Comparison of ENCODE assay signal across 31 cellular contexts in genomic region chr5:180194410-180195345, GRCh38. TPM values are rescaled to one million over a fixed set of nuclear protein-coding genes. Genes with fewer than 3 reads are reported as not detected.
A peak's percentile ranks its signal among the peaks of the same experiment; 100 is the strongest.
DNase-seq lines count a peak whose midpoint lies in the region; ATAC-seq and TF ChIP-seq lines count a peak whose summit lies in the region.
"Had no signal": no experiment of that assay in that cellular context is flagged by ENCODE, and none has a peak within 500 bp of the region (broad histone marks: within the 10 kb centered on the region; RNA-seq: fewer than 3 reads in every experiment).

No MANE protein-coding gene starts in this region.

- H3K36me3 Mint-ChIP-seq in endodermal cell (ENCODE audit: low read depth): no peaks in the 10 kb centered on the region
- H3K36me3 Mint-ChIP-seq in effector memory CD8-positive, alpha-beta T cell (ENCODE audit: insufficient read depth): no peaks in the 10 kb centered on the region
- H3K36me3 Mint-ChIP-seq: activated naive CD8-positive, alpha-beta T cell treated with anti-CD3 and anti-CD28 coated beads for 36 hours; type B pancreatic cell had no signal

- H3K18ac ChIP-seq in trophoblast cell (ENCODE audit: low read length): no peak overlapping the region

- H3K36me3 ChIP-seq in BLaER1 treated with 17β-estradiol and CSF1 and Interleukin-3, amounts not matched to agents 10 nM and 100 nM: no peaks in the 10 kb centered on the region
- no peaks in the 10 kb centered on the region for H3K36me3 ChIP-seq in endodermal cell (ENCODE audit: control insufficient read depth, insufficient read depth, low read length)
- H3K36me3 ChIP-seq in trophoblast cell (ENCODE audit: control insufficient read depth in 1 of 2, insufficient read depth in 2 of 2, low read length in 2 of 2): no peaks in the 10 kb centered on the region
- H3K36me3 ChIP-seq: left ventricle myocardium inferior, prostate gland had no signal

- no peak overlapping the region for H3K4me3 Mint-ChIP-seq in endodermal cell
- no peak overlapping the region for H3K4me3 Mint-ChIP-seq in effector memory CD8-positive, alpha-beta T cell
- H3K4me3 Mint-ChIP-seq: activated CD8-positive, alpha-beta T cell treated with anti-CD3 and anti-CD28 coated beads for 36 hours; activated naive CD8-positive, alpha-beta T cell treated with anti-CD3 and anti-CD28 coated beads for 36 hours; T-helper 17 cell; type B pancreatic cell had no signal

- H3K9ac ChIP-seq in BLaER1 treated with 17β-estradiol and CSF1 and Interleukin-3, amounts not matched to agents 10 nM and 100 nM: no peak overlapping the region
- H3K9ac ChIP-seq in endodermal cell (ENCODE audit: extremely low read depth, low read length, poor library complexity, severe bottlenecking) (no peak overlapping the region), trophoblast cell (ENCODE audit: low read length) (no peak overlapping the region)
- H3K9ac ChIP-seq: SK-N-SH had no signal

- WGBS in endodermal cell (ENCODE audit: insufficient coverage in 1 of 2, insufficient read length in 1 of 2), 2 experiments: 92 to 95% methylated on average over 23 to 34 of the region's 34 CpGs
- WGBS in trophoblast cell (ENCODE audit: extremely low coverage, insufficient coverage, insufficient read length): no CpG with 5 or more reads among the region's 34 CpGs

- no peak overlapping the region for H3K27ac Mint-ChIP-seq in endodermal cell
- H3K27ac Mint-ChIP-seq in effector memory CD8-positive, alpha-beta T cell: no peak overlapping the region
- H3K27ac Mint-ChIP-seq: activated CD8-positive, alpha-beta T cell treated with anti-CD3 and anti-CD28 coated beads for 36 hours; activated naive CD8-positive, alpha-beta T cell treated with anti-CD3 and anti-CD28 coated beads for 36 hours; T-helper 17 cell; type B pancreatic cell had no signal

- peaks cover 6 to 23% (median 16%) of the 10 kb centered on the region in 10 experiments; a peak in 18 of 20 replicates for H3K4me1 ChIP-seq in BLaER1 treated with 17β-estradiol and CSF1 and Interleukin-3, amounts not matched to agents 10 nM and 100 nM
- H3K4me1 ChIP-seq in endodermal cell (ENCODE audit: control insufficient read depth, insufficient read depth, low read length) (no peaks in the 10 kb centered on the region), trophoblast cell (ENCODE audit: control insufficient read depth in 1 of 2, insufficient read depth in 2 of 2, low read length in 2 of 2) (no peaks in the 10 kb centered on the region)
- H3K4me1 ChIP-seq: left ventricle myocardium inferior, prostate gland had no signal

- TF ChIP-seq CTCF in endodermal cell (conservative IDR thresholded peaks at IDR 0.05): no peak

- H3K4me1 Mint-ChIP-seq in endodermal cell: no peaks in the 10 kb centered on the region
- H3K4me1 Mint-ChIP-seq in effector memory CD8-positive, alpha-beta T cell (ENCODE audit: low read depth in 2 of 2): no peaks in the 10 kb centered on the region
- H3K4me1 Mint-ChIP-seq: activated naive CD8-positive, alpha-beta T cell treated with anti-CD3 and anti-CD28 coated beads for 36 hours had no signal

- H2AK5ac ChIP-seq in trophoblast cell (ENCODE audit: low read length): no peak overlapping the region

- no peak overlapping the region for H2BK12ac ChIP-seq in trophoblast cell (ENCODE audit: low read length)

- H3K4me2 ChIP-seq in BLaER1 treated with 17β-estradiol and CSF1 and Interleukin-3, amounts not matched to agents 10 nM and 100 nM: peak overlapping the region; percentile 4 to 66 (median 52)
- H3K4me2 ChIP-seq in trophoblast cell (ENCODE audit: low read length): no peak overlapping the region
- H3K4me2 ChIP-seq: SK-N-SH had no signal

- H3K4me3 ChIP-seq in BLaER1 treated with 17β-estradiol and CSF1 and Interleukin-3, amounts not matched to agents 10 nM and 100 nM: no peak overlapping the region
- H3K4me3 ChIP-seq in endodermal cell (ENCODE audit: low read length) (no peak overlapping the region), trophoblast cell (ENCODE audit: low read depth, low read length) (peak overlapping the region; percentile 5)
- H3K4me3 ChIP-seq: left ventricle myocardium inferior, prostate gland had no signal

- H3K23ac ChIP-seq in trophoblast cell (ENCODE audit: low read length): no peak overlapping the region

- no peak overlapping the region for H2AFZ ChIP-seq in trophoblast cell (ENCODE audit: insufficient read depth, low read length, poor library complexity)

- no peak for ATAC-seq in SK-N-SH treated with all-trans-retinoic acid at 6 μM for 48 hours
- ATAC-seq in effector memory CD8-positive, alpha-beta T cell (replicated peaks): no peak
- ATAC-seq: activated CD8-positive, alpha-beta T cell treated with anti-CD3 and anti-CD28 coated beads for 36 hours; T-helper 17 cell had no signal

- H4K91ac ChIP-seq in trophoblast cell (ENCODE audit: low read depth, low read length): no peak overlapping the region

- H3K27me3 Mint-ChIP-seq in endodermal cell (ENCODE audit: insufficient read depth): no peaks in the 10 kb centered on the region
- peaks cover 30 to 41% of the 10 kb centered on the region in 2 donors for H3K27me3 Mint-ChIP-seq in effector memory CD8-positive, alpha-beta T cell
- H3K27me3 Mint-ChIP-seq: activated CD8-positive, alpha-beta T cell treated with anti-CD3 and anti-CD28 coated beads for 36 hours; type B pancreatic cell had no signal

- no peak overlapping the region for H3K14ac ChIP-seq in trophoblast cell (ENCODE audit: low read length)

- H3K9me3 Mint-ChIP-seq in endodermal cell: peaks cover 6% of the 10 kb centered on the region
- H3K9me3 Mint-ChIP-seq in effector memory CD8-positive, alpha-beta T cell: no peaks in the 10 kb centered on the region
- H3K9me3 Mint-ChIP-seq: activated CD8-positive, alpha-beta T cell treated with anti-CD3 and anti-CD28 coated beads for 36 hours; activated naive CD8-positive, alpha-beta T cell treated with anti-CD3 and anti-CD28 coated beads for 36 hours had no signal

- H3K79me1 ChIP-seq in trophoblast cell (ENCODE audit: low read length): no peaks in the 10 kb centered on the region

- no peaks in the 10 kb centered on the region for H3K79me2 ChIP-seq in trophoblast cell (ENCODE audit: control insufficient read depth, insufficient read depth, low read length, poor library complexity)

- H3K4ac ChIP-seq in trophoblast cell (ENCODE audit: low read depth, low read length): no peak overlapping the region

- no peaks in the 10 kb centered on the region; a peak in 1 of 22 replicates for H3K27me3 ChIP-seq in BLaER1 treated with 17β-estradiol and CSF1 and Interleukin-3, amounts not matched to agents 10 nM and 100 nM
- H3K27me3 ChIP-seq in endodermal cell (ENCODE audit: control insufficient read depth, insufficient read depth, low read length, poor library complexity, severe bottlenecking) (no peaks in the 10 kb centered on the region), trophoblast cell (ENCODE audit: insufficient read depth, low read length) (no peaks in the 10 kb centered on the region)

- H3K9me3 ChIP-seq in BLaER1 treated with 17β-estradiol and CSF1 and Interleukin-3, amounts not matched to agents 10 nM and 100 nM (replicated peaks in 1 of 11): no peaks in the 10 kb centered on the region
- H3K9me3 ChIP-seq in endodermal cell (ENCODE audit: control insufficient read depth, low read length) (no peaks in the 10 kb centered on the region), trophoblast cell (ENCODE audit: insufficient read depth, low read depth, low read length) (no peaks in the 10 kb centered on the region)
- H3K9me3 ChIP-seq: left ventricle myocardium inferior, prostate gland, SK-N-SH had no signal

- H2BK5ac ChIP-seq in trophoblast cell (ENCODE audit: low read depth, low read length, poor library complexity): no peak overlapping the region

- no peak overlapping the region for H2BK120ac ChIP-seq in trophoblast cell (ENCODE audit: insufficient read depth, low read length, poor library complexity)

- no peak overlapping the region for H4K12ac ChIP-seq in trophoblast cell (ENCODE audit: low read depth, low read length)

- H3K27ac ChIP-seq in BLaER1 treated with 17β-estradiol and CSF1 and Interleukin-3, amounts not matched to agents 10 nM and 100 nM: no peak overlapping the region
- H3K27ac ChIP-seq in endodermal cell (ENCODE audit: low read depth, low read length) (no peak overlapping the region), trophoblast cell (ENCODE audit: low read depth, low read length) (no peak overlapping the region)
- H3K27ac ChIP-seq: left ventricle myocardium inferior, prostate gland had no signal

- peak; percentile 65 for DNase-seq in NCI-H2171 treated with DMSO at 0.1 percent for 48 hours (lab: John Stamatoyannopoulos, UW)
- peak; percentile 35 for DNase-seq in endodermal cell
- DNase-seq in trophoblast cell: no peak
- no peak for DNase-seq in T1000 (lab: John Stamatoyannopoulos, UW)
- no peak for DNase-seq in COLO668 (lab: John Stamatoyannopoulos, UW; ENCODE audit: unreplicated experiment)
- DNase-seq in effector memory CD8-positive, alpha-beta T cell: no peak
- DNase-seq: activated CD4-positive, alpha-beta T cell treated with anti-CD3 and anti-CD28 coated beads for 1 hour; activated CD8-positive, alpha-beta T cell treated with anti-CD3 and anti-CD28 coated beads for 36 hours; activated effector memory CD4-positive, alpha-beta T cell treated with anti-CD3 and anti-CD28 coated beads, Interleukin-2, amount 50 U/mL, for 16 hours; activated naive CD8-positive, alpha-beta T cell treated with anti-CD3 and anti-CD28 coated beads for 36 hours; anterior cingulate cortex; COR-L47; effector memory CD4-positive, alpha-beta T cell; erythroblast; IMR-90; left ventricle myocardium inferior; NCI-H1436 treated with DMSO at 0.1 percent for 48 hours; NCI-H2107; NCI-H446 treated with DMSO at 0.1 percent for 48 hours; SK-N-SH; stimulated activated CD4-positive, alpha-beta T cell treated with anti-CD3 and anti-CD28 coated beads, Interleukin-4, amount 100 ng/mL, for 24 hours; T-helper 17 cell had no signal

- no peak overlapping the region for H4K8ac ChIP-seq in trophoblast cell (ENCODE audit: low read depth, low read length)

- peaks cover 0 to 5% (median 0%) of the 10 kb centered on the region in 11 experiments; a peak in 1 of 22 replicates for H4K20me1 ChIP-seq in BLaER1 treated with 17β-estradiol and CSF1 and Interleukin-3, amounts not matched to agents 10 nM and 100 nM

TF ChIP-seq in SK-N-SH treated with all-trans-retinoic acid at 6 μM for 48 hours, 23 proteins besides CTCF, POLR2A, EP300 and RAD21 (continues in another document):
- no peak for TF ChIP-seq SNAI2 (CRISPR knock-in tag; IDR thresholded peaks at IDR 0.05)

RNA-seq across cellular contexts. Expression of gene RASGEF1C, which starts 14.3 kb away (rescaled TPM):
- under 1 TPM; 0.62 to 0.75 TPM for total RNA-seq in endodermal cell
- polyA plus RNA-seq in endodermal cell (2013, experiment 1 of 2): 1.2 TPM
- 2.2 TPM for polyA plus RNA-seq in endodermal cell (2013, experiment 2 of 2)
- 0.56 and 0.78 TPM in 2 replicates for polyA plus RNA-seq in trophoblast cell (2013)
- total RNA-seq: activated CD8-positive, alpha-beta T cell treated with anti-CD3 and anti-CD28 coated beads for 36 hours; activated naive CD8-positive, alpha-beta T cell treated with anti-CD3 and anti-CD28 coated beads for 36 hours; bronchial epithelial cell; glomerular endothelial cell; IMR-90; LHCN-M2; myocyte; T-helper 17 cell had no signal
- polyA plus RNA-seq: AG04450, IMR-90, SK-N-SH had no signal

Comparison
In these comparisons a context has a peak if more than half of its experiments do, and no peak if none do; other contexts are left out.
1. DNase-seq: peak in NCI-H2171 treated with DMSO at 0.1 percent for 48 hours (single experiment) and endodermal cell (single experiment); none in trophoblast cell (0 of 2), T1000 (single experiment), COLO668 (single experiment) and effector memory CD8-positive, alpha-beta T cell (0 of 3).